In the genomic region with DNA sequence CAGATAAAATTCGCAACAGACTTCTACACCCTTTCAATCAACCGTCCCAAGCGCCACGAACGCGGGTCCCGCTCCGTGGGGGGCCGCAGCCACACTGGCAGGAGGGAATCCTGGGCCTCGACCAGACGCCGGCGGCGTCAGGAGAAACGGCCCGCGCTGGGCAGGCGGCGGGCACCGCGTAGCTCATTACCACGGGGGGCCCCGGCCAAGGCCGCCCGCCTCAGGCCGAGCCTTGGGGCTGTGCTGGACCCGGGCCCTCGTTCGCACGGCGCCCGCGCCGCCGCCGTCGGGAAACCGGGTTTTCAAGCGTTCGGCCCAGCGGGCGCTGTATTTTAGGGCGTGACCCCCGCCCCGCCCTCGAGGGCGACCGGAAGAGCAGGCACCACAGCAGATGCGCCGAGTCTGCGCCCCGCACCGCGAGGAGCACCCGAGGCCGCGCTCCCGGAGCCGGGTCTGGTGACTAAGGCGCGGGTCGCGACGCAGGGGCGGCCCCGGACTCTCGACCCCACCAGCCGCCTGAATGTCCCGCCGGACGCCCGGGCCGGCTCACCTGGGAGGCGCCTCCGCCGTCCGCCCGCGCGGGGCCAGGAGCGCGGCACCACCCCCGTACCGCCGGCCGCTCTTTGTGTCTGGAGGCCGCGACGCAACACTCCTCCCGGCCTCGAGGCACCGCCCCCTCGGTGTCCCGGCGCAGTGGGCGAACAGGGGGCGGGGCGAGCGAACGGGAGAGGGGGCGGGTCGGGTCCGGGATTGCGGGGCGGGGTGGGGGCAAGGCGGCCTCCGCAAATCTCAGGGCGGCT, we compare ENCODE assay signal across 1 cellular context.
TF ChIP-seq lines count a peak whose summit lies in the region.

A gene (minus strand): TSS at position 627 of the 800 bp plus-strand sequence. CDS start 58,944 bp downstream, outside the sequence.

TF ChIP-seq in HepG2, 621 proteins besides CTCF, POLR2A, EP300 and RAD21 (continued from another document and continues in another):
- TF ChIP-seq ZBTB38 (CRISPR knock-in tag; IDR thresholded peaks at IDR 0.05) (peak; percentile 90; the same call in 1 of the 2 replicates), ZNF747 (CRISPR knock-in tag; IDR thresholded peaks at IDR 0.05; ENCODE audit: borderline replicate concordance) (no peak), ZNF136 (CRISPR knock-in tag; IDR thresholded peaks at IDR 0.05; ENCODE audit: low read depth) (no peak; the same call in 1 of the 2 replicates), ISL2 (CRISPR knock-in tag; IDR thresholded peaks at IDR 0.05) (peak; percentile 38), SMAD3 (CRISPR knock-in tag; IDR thresholded peaks at IDR 0.05) (0 out of 2 replicates have a peak, but pooled peaks have one; percentile 55), RFXANK (CRISPR knock-in tag; IDR thresholded peaks at IDR 0.05) (peak; percentile 38; the same call in 1 of the 2 replicates), CHD4 (IDR thresholded peaks at IDR 0.05; ENCODE audit: borderline replicate concordance, low read length) (no peak), FOSL2 (CRISPR knock-in tag; IDR thresholded peaks at IDR 0.05) (no peak), ADNP (CRISPR knock-in tag; IDR thresholded peaks at IDR 0.05) (no peak), ZNF772 (CRISPR knock-in tag; IDR thresholded peaks at IDR 0.05) (no peak; the same call in 1 of the 2 replicates), MBD4 (IDR thresholded peaks at IDR 0.05; ENCODE audit: borderline replicate concordance, low read length) (no peak), ZNF629 (CRISPR knock-in tag; conservative IDR thresholded peaks at IDR 0.05) (peak; percentile 36; the same call in 1 of the 2 replicates), KLF12 (CRISPR knock-in tag; IDR thresholded peaks at IDR 0.05; ENCODE audit: borderline replicate concordance) (peak; percentile 98), RCOR2 (CRISPR knock-in tag; IDR thresholded peaks at IDR 0.05) (no peak), HMG20A (CRISPR knock-in tag; IDR thresholded peaks at IDR 0.05; ENCODE audit: borderline replicate concordance) (no peak), YEATS2 (CRISPR knock-in tag; IDR thresholded peaks at IDR 0.05; ENCODE audit: borderline replicate concordance) (no peak; the same call in 1 of the 2 replicates), ZNF788 (CRISPR knock-in tag; IDR thresholded peaks at IDR 0.05; ENCODE audit: borderline replicate concordance) (no peak; the same call in 1 of the 2 replicates), GATAD1 (CRISPR knock-in tag; IDR thresholded peaks at IDR 0.05) (peak; percentile 45; the same call in 1 of the 2 replicates), ZNF644 (CRISPR knock-in tag; IDR thresholded peaks at IDR 0.05; ENCODE audit: low read depth) (no peak; the same call in 1 of the 2 replicates), ZBTB7A (CRISPR knock-in tag; IDR thresholded peaks at IDR 0.05) (no peak), TCF7L2 (IDR thresholded peaks at IDR 0.05; ENCODE audit: low read depth, low read length) (no peak), ZC3H4 (CRISPR knock-in tag; IDR thresholded peaks at IDR 0.05; ENCODE audit: borderline replicate concordance) (0 out of 2 replicates have a peak, but pooled peaks have one; percentile 89), ZNF432 (CRISPR knock-in tag; IDR thresholded peaks at IDR 0.05; ENCODE audit: borderline replicate concordance) (no peak), JUND (CRISPR knock-in tag; IDR thresholded peaks at IDR 0.05) (no peak), NFATC3 (CRISPR knock-in tag; IDR thresholded peaks at IDR 0.05) (no peak), CAMTA2 (CRISPR knock-in tag; IDR thresholded peaks at IDR 0.05; ENCODE audit: borderline replicate concordance) (0 out of 2 replicates have a peak, but pooled peaks have one; percentile 15), ZFX (CRISPR knock-in tag; IDR thresholded peaks at IDR 0.05; ENCODE audit: low read depth) (peak; percentile 93), ZFP62 (CRISPR knock-in tag; IDR thresholded peaks at IDR 0.05) (no peak; the same call in 1 of the 2 replicates), KLF11 (CRISPR knock-in tag; IDR thresholded peaks at IDR 0.05) (no peak), ZNF124 (CRISPR knock-in tag; IDR thresholded peaks at IDR 0.05) (peak; percentile 18; the same call in 1 of the 2 replicates), GPN1 (CRISPR knock-in tag; IDR thresholded peaks at IDR 0.05; ENCODE audit: borderline replicate concordance) (peak; percentile 71; the same call in 1 of the 2 replicates), GABPB1 (CRISPR knock-in tag; IDR thresholded peaks at IDR 0.05) (peak; percentile 91), EEA1 (CRISPR knock-in tag; IDR thresholded peaks at IDR 0.05; ENCODE audit: borderline replicate concordance) (peak; percentile 89), ZNF333 (CRISPR knock-in tag; IDR thresholded peaks at IDR 0.05; ENCODE audit: borderline replicate concordance) (no peak; the same call in 1 of the 2 replicates), MAFK (conservative IDR thresholded peaks at IDR 0.05 in 1 of 2, IDR thresholded peaks at IDR 0.05 in 1 of 2; ENCODE audit: low read length in 2 of 2) (no peak), ZFP82 (CRISPR knock-in tag; IDR thresholded peaks at IDR 0.05; ENCODE audit: borderline replicate concordance) (peak; percentile 87; the same call in 1 of the 2 replicates), ZNF24 (IDR thresholded peaks at IDR 0.05) (no peak), PPARG (CRISPR knock-in tag; conservative IDR thresholded peaks at IDR 0.05) (no peak), SMAD9 (CRISPR knock-in tag; IDR thresholded peaks at IDR 0.05) (peak; percentile 57; the same call in 1 of the 2 replicates)
- TF ChIP-seq, protein P1, sequence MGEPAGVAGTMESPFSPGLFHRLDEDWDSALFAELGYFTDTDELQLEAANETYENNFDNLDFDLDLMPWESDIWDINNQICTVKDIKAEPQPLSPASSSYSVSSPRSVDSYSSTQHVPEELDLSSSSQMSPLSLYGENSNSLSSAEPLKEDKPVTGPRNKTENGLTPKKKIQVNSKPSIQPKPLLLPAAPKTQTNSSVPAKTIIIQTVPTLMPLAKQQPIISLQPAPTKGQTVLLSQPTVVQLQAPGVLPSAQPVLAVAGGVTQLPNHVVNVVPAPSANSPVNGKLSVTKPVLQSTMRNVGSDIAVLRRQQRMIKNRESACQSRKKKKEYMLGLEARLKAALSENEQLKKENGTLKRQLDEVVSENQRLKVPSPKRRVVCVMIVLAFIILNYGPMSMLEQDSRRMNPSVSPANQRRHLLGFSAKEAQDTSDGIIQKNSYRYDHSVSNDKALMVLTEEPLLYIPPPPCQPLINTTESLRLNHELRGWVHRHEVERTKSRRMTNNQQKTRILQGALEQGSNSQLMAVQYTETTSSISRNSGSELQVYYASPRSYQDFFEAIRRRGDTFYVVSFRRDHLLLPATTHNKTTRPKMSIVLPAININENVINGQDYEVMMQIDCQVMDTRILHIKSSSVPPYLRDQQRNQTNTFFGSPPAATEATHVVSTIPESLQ (CRISPR knock-in tag; conservative IDR thresholded peaks at IDR 0.05) = no peak
- TF ChIP-seq, protein P2, sequence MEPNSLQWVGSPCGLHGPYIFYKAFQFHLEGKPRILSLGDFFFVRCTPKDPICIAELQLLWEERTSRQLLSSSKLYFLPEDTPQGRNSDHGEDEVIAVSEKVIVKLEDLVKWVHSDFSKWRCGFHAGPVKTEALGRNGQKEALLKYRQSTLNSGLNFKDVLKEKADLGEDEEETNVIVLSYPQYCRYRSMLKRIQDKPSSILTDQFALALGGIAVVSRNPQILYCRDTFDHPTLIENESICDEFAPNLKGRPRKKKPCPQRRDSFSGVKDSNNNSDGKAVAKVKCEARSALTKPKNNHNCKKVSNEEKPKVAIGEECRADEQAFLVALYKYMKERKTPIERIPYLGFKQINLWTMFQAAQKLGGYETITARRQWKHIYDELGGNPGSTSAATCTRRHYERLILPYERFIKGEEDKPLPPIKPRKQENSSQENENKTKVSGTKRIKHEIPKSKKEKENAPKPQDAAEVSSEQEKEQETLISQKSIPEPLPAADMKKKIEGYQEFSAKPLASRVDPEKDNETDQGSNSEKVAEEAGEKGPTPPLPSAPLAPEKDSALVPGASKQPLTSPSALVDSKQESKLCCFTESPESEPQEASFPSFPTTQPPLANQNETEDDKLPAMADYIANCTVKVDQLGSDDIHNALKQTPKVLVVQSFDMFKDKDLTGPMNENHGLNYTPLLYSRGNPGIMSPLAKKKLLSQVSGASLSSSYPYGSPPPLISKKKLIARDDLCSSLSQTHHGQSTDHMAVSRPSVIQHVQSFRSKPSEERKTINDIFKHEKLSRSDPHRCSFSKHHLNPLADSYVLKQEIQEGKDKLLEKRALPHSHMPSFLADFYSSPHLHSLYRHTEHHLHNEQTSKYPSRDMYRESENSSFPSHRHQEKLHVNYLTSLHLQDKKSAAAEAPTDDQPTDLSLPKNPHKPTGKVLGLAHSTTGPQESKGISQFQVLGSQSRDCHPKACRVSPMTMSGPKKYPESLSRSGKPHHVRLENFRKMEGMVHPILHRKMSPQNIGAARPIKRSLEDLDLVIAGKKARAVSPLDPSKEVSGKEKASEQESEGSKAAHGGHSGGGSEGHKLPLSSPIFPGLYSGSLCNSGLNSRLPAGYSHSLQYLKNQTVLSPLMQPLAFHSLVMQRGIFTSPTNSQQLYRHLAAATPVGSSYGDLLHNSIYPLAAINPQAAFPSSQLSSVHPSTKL (CRISPR knock-in tag; IDR thresholded peaks at IDR 0.05) = peak; percentile 21
- TF ChIP-seq, protein P3, sequence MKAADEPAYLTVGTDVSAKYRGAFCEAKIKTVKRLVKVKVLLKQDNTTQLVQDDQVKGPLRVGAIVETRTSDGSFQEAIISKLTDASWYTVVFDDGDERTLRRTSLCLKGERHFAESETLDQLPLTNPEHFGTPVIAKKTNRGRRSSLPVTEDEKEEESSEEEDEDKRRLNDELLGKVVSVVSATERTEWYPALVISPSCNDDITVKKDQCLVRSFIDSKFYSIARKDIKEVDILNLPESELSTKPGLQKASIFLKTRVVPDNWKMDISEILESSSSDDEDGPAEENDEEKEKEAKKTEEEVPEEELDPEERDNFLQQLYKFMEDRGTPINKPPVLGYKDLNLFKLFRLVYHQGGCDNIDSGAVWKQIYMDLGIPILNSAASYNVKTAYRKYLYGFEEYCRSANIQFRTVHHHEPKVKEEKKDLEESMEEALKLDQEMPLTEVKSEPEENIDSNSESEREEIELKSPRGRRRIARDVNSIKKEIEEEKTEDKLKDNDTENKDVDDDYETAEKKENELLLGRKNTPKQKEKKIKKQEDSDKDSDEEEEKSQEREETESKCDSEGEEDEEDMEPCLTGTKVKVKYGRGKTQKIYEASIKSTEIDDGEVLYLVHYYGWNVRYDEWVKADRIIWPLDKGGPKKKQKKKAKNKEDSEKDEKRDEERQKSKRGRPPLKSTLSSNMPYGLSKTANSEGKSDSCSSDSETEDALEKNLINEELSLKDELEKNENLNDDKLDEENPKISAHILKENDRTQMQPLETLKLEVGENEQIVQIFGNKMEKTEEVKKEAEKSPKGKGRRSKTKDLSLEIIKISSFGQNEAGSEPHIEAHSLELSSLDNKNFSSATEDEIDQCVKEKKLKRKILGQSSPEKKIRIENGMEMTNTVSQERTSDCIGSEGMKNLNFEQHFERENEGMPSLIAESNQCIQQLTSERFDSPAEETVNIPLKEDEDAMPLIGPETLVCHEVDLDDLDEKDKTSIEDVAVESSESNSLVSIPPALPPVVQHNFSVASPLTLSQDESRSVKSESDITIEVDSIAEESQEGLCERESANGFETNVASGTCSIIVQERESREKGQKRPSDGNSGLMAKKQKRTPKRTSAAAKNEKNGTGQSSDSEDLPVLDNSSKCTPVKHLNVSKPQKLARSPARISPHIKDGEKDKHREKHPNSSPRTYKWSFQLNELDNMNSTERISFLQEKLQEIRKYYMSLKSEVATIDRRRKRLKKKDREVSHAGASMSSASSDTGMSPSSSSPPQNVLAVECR (CRISPR knock-in tag; IDR thresholded peaks at IDR 0.05; ENCODE audit: borderline replicate concordance) = peak; percentile 91; the same call in 1 of the 2 replicates
- TF ChIP-seq, protein P4, sequence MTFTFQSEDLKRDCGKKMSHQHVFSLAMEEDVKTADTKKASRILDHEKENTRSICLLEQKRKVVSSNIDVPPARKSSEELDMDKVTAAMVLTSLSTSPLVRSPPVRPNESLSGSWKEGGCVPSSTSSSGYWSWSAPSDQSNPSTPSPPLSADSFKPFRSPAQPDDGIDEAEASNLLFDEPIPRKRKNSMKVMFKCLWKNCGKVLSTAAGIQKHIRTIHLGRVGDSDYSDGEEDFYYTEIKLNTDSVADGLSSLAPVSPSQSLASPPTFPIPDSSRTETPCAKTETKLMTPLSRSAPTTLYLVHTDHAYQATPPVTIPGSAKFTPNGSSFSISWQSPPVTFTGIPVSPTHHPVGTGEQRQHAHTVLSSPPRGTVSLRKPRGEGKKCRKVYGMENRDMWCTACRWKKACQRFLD (CRISPR knock-in tag; IDR thresholded peaks at IDR 0.05; ENCODE audit: borderline replicate concordance) = peak; percentile 79
- TF ChIP-seq, protein P5, sequence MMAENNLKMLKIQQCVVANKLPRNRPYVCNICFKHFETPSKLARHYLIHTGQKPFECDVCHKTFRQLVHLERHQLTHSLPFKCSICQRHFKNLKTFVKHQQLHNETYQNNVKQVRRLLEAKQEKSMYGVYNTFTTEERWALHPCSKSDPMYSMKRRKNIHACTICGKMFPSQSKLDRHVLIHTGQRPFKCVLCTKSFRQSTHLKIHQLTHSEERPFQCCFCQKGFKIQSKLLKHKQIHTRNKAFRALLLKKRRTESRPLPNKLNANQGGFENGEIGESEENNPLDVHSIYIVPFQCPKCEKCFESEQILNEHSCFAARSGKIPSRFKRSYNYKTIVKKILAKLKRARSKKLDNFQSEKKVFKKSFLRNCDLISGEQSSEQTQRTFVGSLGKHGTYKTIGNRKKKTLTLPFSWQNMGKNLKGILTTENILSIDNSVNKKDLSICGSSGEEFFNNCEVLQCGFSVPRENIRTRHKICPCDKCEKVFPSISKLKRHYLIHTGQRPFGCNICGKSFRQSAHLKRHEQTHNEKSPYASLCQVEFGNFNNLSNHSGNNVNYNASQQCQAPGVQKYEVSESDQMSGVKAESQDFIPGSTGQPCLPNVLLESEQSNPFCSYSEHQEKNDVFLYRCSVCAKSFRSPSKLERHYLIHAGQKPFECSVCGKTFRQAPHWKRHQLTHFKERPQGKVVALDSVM (CRISPR knock-in tag; IDR thresholded peaks at IDR 0.05) = peak; percentile 79
- TF ChIP-seq, protein P6, sequence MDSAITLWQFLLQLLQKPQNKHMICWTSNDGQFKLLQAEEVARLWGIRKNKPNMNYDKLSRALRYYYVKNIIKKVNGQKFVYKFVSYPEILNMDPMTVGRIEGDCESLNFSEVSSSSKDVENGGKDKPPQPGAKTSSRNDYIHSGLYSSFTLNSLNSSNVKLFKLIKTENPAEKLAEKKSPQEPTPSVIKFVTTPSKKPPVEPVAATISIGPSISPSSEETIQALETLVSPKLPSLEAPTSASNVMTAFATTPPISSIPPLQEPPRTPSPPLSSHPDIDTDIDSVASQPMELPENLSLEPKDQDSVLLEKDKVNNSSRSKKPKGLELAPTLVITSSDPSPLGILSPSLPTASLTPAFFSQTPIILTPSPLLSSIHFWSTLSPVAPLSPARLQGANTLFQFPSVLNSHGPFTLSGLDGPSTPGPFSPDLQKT (CRISPR knock-in tag; IDR thresholded peaks at IDR 0.05; ENCODE audit: borderline replicate concordance) = peak; percentile 79
- TF ChIP-seq, protein P7, sequence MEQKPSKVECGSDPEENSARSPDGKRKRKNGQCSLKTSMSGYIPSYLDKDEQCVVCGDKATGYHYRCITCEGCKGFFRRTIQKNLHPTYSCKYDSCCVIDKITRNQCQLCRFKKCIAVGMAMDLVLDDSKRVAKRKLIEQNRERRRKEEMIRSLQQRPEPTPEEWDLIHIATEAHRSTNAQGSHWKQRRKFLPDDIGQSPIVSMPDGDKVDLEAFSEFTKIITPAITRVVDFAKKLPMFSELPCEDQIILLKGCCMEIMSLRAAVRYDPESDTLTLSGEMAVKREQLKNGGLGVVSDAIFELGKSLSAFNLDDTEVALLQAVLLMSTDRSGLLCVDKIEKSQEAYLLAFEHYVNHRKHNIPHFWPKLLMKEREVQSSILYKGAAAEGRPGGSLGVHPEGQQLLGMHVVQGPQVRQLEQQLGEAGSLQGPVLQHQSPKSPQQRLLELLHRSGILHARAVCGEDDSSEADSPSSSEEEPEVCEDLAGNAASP (CRISPR knock-in tag; IDR thresholded peaks at IDR 0.05; ENCODE audit: borderline replicate concordance) = no peak; the same call in none of the 2 replicates
